8 cellular contexts compared by ENCODE assay signal in genomic region chr14:21437063-21437901, GRCh38. TPM values are rescaled to one million over a fixed set of nuclear protein-coding genes. Genes with fewer than 3 reads are reported as not detected.
DNase-seq lines count a peak whose midpoint lies in the region; ATAC-seq and TF ChIP-seq lines count a peak whose summit lies in the region.

No MANE protein-coding gene starts in this region.

- H3K4me3 ChIP-seq in GM23338: peak overlapping the region; percentile 76

- H3K27ac Mint-ChIP-seq in GM23338 (peak overlapping the region; percentile 81), naive B cell (peak overlapping the region; percentile 93 to 98 (median 98))
- H3K27ac Mint-ChIP-seq in stimulated activated effector memory CD8-positive, alpha-beta T cell treated with anti-CD3 and anti-CD28 coated beads, Interleukin-12 subunit alpha, Interleukin-12 subunit beta, amount 100 ng/mL, for 72 hours: peak overlapping the region; percentile 90

- peaks cover 13% of the 10 kb centered on the region for H3K36me3 Mint-ChIP-seq in GM23338 (ENCODE audit: low read depth)
- no peaks in the 10 kb centered on the region for H3K36me3 Mint-ChIP-seq in naive B cell
- peaks cover 26% of the 10 kb centered on the region for H3K36me3 Mint-ChIP-seq in stimulated activated effector memory CD8-positive, alpha-beta T cell treated with anti-CD3 and anti-CD28 coated beads, Interleukin-12 subunit alpha, Interleukin-12 subunit beta, amount 100 ng/mL, for 72 hours

- peak overlapping the region; percentile 91 for H3K27ac ChIP-seq in GM23338 (ENCODE audit: low read depth)

- no peak overlapping the region for H2AFZ ChIP-seq in GM23338

- peaks cover 21% of the 10 kb centered on the region for H3K4me1 ChIP-seq in GM23338 (ENCODE audit: insufficient read depth)

- peaks cover 42% of the 10 kb centered on the region for H4K20me1 ChIP-seq in GM23338 (replicated peaks; ENCODE audit: insufficient read depth)

- H3K36me3 ChIP-seq in GM23338 (ENCODE audit: insufficient read depth): no peaks in the 10 kb centered on the region

- H3K9me3 Mint-ChIP-seq in GM23338 (no peaks in the 10 kb centered on the region), naive B cell (no peaks in the 10 kb centered on the region)
- H3K9me3 Mint-ChIP-seq in stimulated activated effector memory CD8-positive, alpha-beta T cell treated with anti-CD3 and anti-CD28 coated beads, Interleukin-12 subunit alpha, Interleukin-12 subunit beta, amount 100 ng/mL, for 72 hours: no peaks in the 10 kb centered on the region

- DNase-seq in Daoy (ENCODE audit: low read depth) (peak; percentile 99), GM23338 (ENCODE audit: low spot score) (peak; percentile 100), Kasumi-1 (lab: John Stamatoyannopoulos, UW) (peak; percentile 94 to 96), RKO (ENCODE audit: low spot score) (peak; percentile 97), fibroblast of gingiva (ENCODE audit: low read depth) (peak; percentile 100), naive B cell (peak; percentile 99)
- peak; percentile 96 to 98 for DNase-seq in activated T-helper 1 cell treated with anti-CD3 and anti-CD28 coated beads, Interleukin-2, amount 50 U/mL, for 16 hours (ENCODE audit: low read depth in 1 of 2, low spot score in 1 of 2)
- DNase-seq in stimulated activated effector memory CD8-positive, alpha-beta T cell treated with anti-CD3 and anti-CD28 coated beads, Interleukin-12 subunit alpha, Interleukin-12 subunit beta, amount 100 ng/mL, for 72 hours (ENCODE audit: low spot score in 2 of 2): peak; percentile 98 to 100

- H3K4me1 Mint-ChIP-seq in GM23338 (peaks cover 30% of the 10 kb centered on the region), naive B cell (peaks cover 48 to 73% (median 61%) of the 10 kb centered on the region in 3 donors)
- H3K4me1 Mint-ChIP-seq in stimulated activated effector memory CD8-positive, alpha-beta T cell treated with anti-CD3 and anti-CD28 coated beads, Interleukin-12 subunit alpha, Interleukin-12 subunit beta, amount 100 ng/mL, for 72 hours: peaks cover 45% of the 10 kb centered on the region

- no peaks in the 10 kb centered on the region for H3K9me2 ChIP-seq in GM23338 (ENCODE audit: insufficient read depth)

- peaks cover 17% of the 10 kb centered on the region; the same call in 1 of the 2 replicates for H3F3A ChIP-seq in GM23338 (replicated peaks; ENCODE audit: low read depth)

- H3K27me3 ChIP-seq in GM23338 (ENCODE audit: insufficient read depth): no peaks in the 10 kb centered on the region

- peak overlapping the region; percentile 91 for H3K4me2 ChIP-seq in GM23338

- H3K4me3 Mint-ChIP-seq in GM23338: peak overlapping the region; percentile 90
- peak overlapping the region; percentile 86 to 98 (median 96) for H3K4me3 Mint-ChIP-seq in naive B cell
- H3K4me3 Mint-ChIP-seq in stimulated activated effector memory CD8-positive, alpha-beta T cell treated with anti-CD3 and anti-CD28 coated beads, Interleukin-12 subunit alpha, Interleukin-12 subunit beta, amount 100 ng/mL, for 72 hours: peak overlapping the region; percentile 82

- peaks cover 94% of the 10 kb centered on the region for H3K79me2 ChIP-seq in GM23338 (replicated peaks; ENCODE audit: insufficient read depth)

- H3K27me3 Mint-ChIP-seq in GM23338 (ENCODE audit: insufficient read depth, low read depth, poor library complexity) (peaks cover 2% of the 10 kb centered on the region), naive B cell (no peaks in the 10 kb centered on the region)

- no peak for TF ChIP-seq CTCF in GM23338 (conservative IDR thresholded peaks at IDR 0.05; ENCODE audit: low read depth in 2 of 2)

- ATAC-seq in GM23338 (peak; percentile 97), naive B cell (ENCODE audit: low read depth in 2 of 2) (peak; percentile 97 to 98)
- peak; percentile 99 for ATAC-seq in stimulated activated effector memory CD8-positive, alpha-beta T cell treated with anti-CD3 and anti-CD28 coated beads, Interleukin-12 subunit alpha, Interleukin-12 subunit beta, amount 100 ng/mL, for 72 hours

TF ChIP-seq in GM23338, 12 proteins besides CTCF, POLR2A, EP300 and RAD21:
- TF ChIP-seq CREB1 (CRISPR knock-in tag; IDR thresholded peaks at IDR 0.05; ENCODE audit: low read depth) (peak; percentile 86), ZNF114 (CRISPR knock-in tag; IDR thresholded peaks at IDR 0.05) (no peak), POLR2AphosphoS5 (IDR thresholded peaks at IDR 0.05; ENCODE audit: low read depth) (peak; percentile 90)

RNA-seq across cellular contexts. Expression of gene CHD8, which starts 18.6 kb away (rescaled TPM):
- 42.4 and 42.6 TPM in 2 replicates for total RNA-seq in Daoy (2014; rRNA removed; shearing (Covaris generic))
- 97.2 and 129 TPM in 2 replicates for total RNA-seq in GM23338 (2014; rRNA removed; shearing (Covaris generic))
- 95.5 and 96.2 TPM in 2 replicates for polyA plus RNA-seq in GM23338 (2016; fragmentation: Nextera tagmentation; extraction: Ambion mirVana)
- 10 to 100 TPM; 15.0 to 57.3 (median 33.3) TPM for polyA plus RNA-seq in naive B cell (ENCODE audit: low read depth in 6 of 6)

RNA-seq across cellular contexts. Expression of gene RAB2B, which starts 39.5 kb away (rescaled TPM):
- total RNA-seq in Daoy (2014; rRNA removed; shearing (Covaris generic)): 15.8 and 32.9 TPM in 2 replicates
- 29.9 and 35.7 TPM in 2 replicates for total RNA-seq in GM23338 (2014; rRNA removed; shearing (Covaris generic))
- polyA plus RNA-seq in GM23338 (2016; fragmentation: Nextera tagmentation; extraction: Ambion mirVana): 11.7 and 12.9 TPM in 2 replicates
- 10 to 100 TPM; 11.6 to 16.9 (median 15.0) TPM for polyA plus RNA-seq in naive B cell (ENCODE audit: low read depth in 6 of 6)

RNA-seq across cellular contexts. Expression of gene TOX4, which starts 39.7 kb away (rescaled TPM):
- 19.2 and 25.5 TPM in 2 replicates for total RNA-seq in Daoy (2014; rRNA removed; shearing (Covaris generic))
- 37.2 and 45.6 TPM in 2 replicates for total RNA-seq in GM23338 (2014; rRNA removed; shearing (Covaris generic))
- 67.1 and 72.8 TPM in 2 replicates for polyA plus RNA-seq in GM23338 (2016; fragmentation: Nextera tagmentation; extraction: Ambion mirVana)
- polyA plus RNA-seq in naive B cell (ENCODE audit: low read depth in 6 of 6): 100 to 1,000 TPM in 2 of 6 donors, 10 to 100 TPM in 4; 59.6 to 110 (median 93.2) TPM

RNA-seq across cellular contexts. Expression of gene SUPT16H, which starts 53.5 kb away (rescaled TPM):
- total RNA-seq in Daoy (2014; rRNA removed; shearing (Covaris generic)): 196 and 201 TPM in 2 replicates
- 154 and 187 TPM in 2 replicates for total RNA-seq in GM23338 (2014; rRNA removed; shearing (Covaris generic))
- 260 and 268 TPM in 2 replicates for polyA plus RNA-seq in GM23338 (2016; fragmentation: Nextera tagmentation; extraction: Ambion mirVana)
- polyA plus RNA-seq in naive B cell (ENCODE audit: low read depth in 6 of 6): 10 to 100 TPM; 72.4 to 94.8 (median 77.8) TPM

Comparison
In these comparisons a context has a peak if more than half of its experiments do, and no peak if none do; other contexts are left out.
1. Peak in every context shown above with its lines: DNase-seq, ATAC-seq, H3K4me3 ChIP-seq and H3K27ac ChIP-seq.